In genomic region chr20:3696200-3696599, GRCh38 we compare ENCODE assay signal across 14 cellular contexts. TPM values are rescaled to one million over a fixed set of nuclear protein-coding genes. Genes with fewer than 3 reads are reported as not detected.
DNase-seq lines count a peak whose midpoint lies in the region; ATAC-seq and TF ChIP-seq lines count a peak whose summit lies in the region.
"Had no signal": no experiment of that assay in that cellular context is flagged by ENCODE, and none has a peak within 500 bp of the region (broad histone marks: within the 10 kb centered on the region; RNA-seq: fewer than 3 reads in every experiment).

No MANE protein-coding gene starts in this region.

- no peak for TF ChIP-seq EP300 in esophagus muscularis mucosa (IDR thresholded peaks at IDR 0.05)

- intact Hi-C loops in activated naive CD4-positive, alpha-beta T cell treated with anti-CD3 and anti-CD28 coated beads for 36 hours (cut with micrococcal nuclease) = no loop called here
- intact Hi-C loops in esophagus muscularis mucosa (cut with DNase I) = no loop called here

- CTCF ChIA-PET in activated naive CD4-positive, alpha-beta T cell treated with anti-CD3 and anti-CD28 coated beads for 36 hours (lab: Charles Lee) = interaction anchor here (0.6 to 1.7 kb wide), 9 partner anchors 8 to 166 kb away, joined by 3 to 8 read pairs (median 4); no protein-coding TSS in a partner anchor

- no peak overlapping the region for H3K27ac ChIP-seq in OCI-LY1 (ENCODE audit: low read depth, low read length, poor library complexity, severe bottlenecking)
- H3K27ac ChIP-seq in esophagus muscularis mucosa (replicated peaks in 1 of 4) = no peak overlapping the region
- H3K27ac ChIP-seq in thoracic aorta = no peak overlapping the region

- H3K9ac ChIP-seq in OCI-LY1 (ENCODE audit: low read length) = no peak overlapping the region

- no peak overlapping the region for H3K27ac Mint-ChIP-seq in activated naive CD4-positive, alpha-beta T cell treated with anti-CD3 and anti-CD28 coated beads for 36 hours
- H3K27ac Mint-ChIP-seq: activated naive CD4-positive, alpha-beta T cell treated with anti-CD3 and anti-CD28 coated beads, Interleukin-2, amount 50 U/mL, for 24 hours; CD4-positive, CD25-positive, alpha-beta regulatory T cell had no signal

- H3K4me1 ChIP-seq in OCI-LY1 (ENCODE audit: insufficient read depth, low read length, severe bottlenecking) (no peaks in the 10 kb centered on the region), esophagus muscularis mucosa (no peaks in the 10 kb centered on the region), thoracic aorta (ENCODE audit: control insufficient read depth in 1 of 2, low read depth in 2 of 2) (no peaks in the 10 kb centered on the region)

- no peaks in the 10 kb centered on the region for H3K27me3 Mint-ChIP-seq in activated naive CD4-positive, alpha-beta T cell treated with anti-CD3 and anti-CD28 coated beads for 36 hours (ENCODE audit: low read depth)
- H3K27me3 Mint-ChIP-seq: activated naive CD4-positive, alpha-beta T cell treated with anti-CD3 and anti-CD28 coated beads, Interleukin-2, amount 50 U/mL, for 24 hours had no signal

- ATAC-seq in thoracic aorta (ENCODE audit: insufficient number of reproducible peaks, low FRiP score, low read depth) (no peak), GM19035 (IDR thresholded peaks at IDR 0.05; ENCODE audit: unreplicated experiment) (no peak)
- ATAC-seq: activated CD4-positive, CD25-positive, alpha-beta regulatory T cell treated with anti-CD3 and anti-CD28 coated beads, Interleukin-2, amount 50 U/mL, for 24 hours had no signal

- TF ChIP-seq CTCF in OCI-LY1 (IDR thresholded peaks at IDR 0.05; ENCODE audit: low read length) = peak; percentile 46
- TF ChIP-seq CTCF in esophagus muscularis mucosa (IDR thresholded peaks at IDR 0.05) = peak in 2 of 3 experiments; percentile 15 to 26
- TF ChIP-seq CTCF in thoracic aorta (IDR thresholded peaks at IDR 0.05) = peak; percentile 34

- whole genome bisulfite sequencing in esophagus muscularis mucosa = 75% methylated on average over 1 of the region's 1 CpG

- H2AFZ ChIP-seq in OCI-LY1 (ENCODE audit: low read length) = no peak overlapping the region

- H3K9me3 ChIP-seq in OCI-LY1 (ENCODE audit: low read length) (0 out of 2 replicates have a peak, but pooled peaks cover 4% of the 10 kb centered on the region), esophagus muscularis mucosa (peaks cover 0 to 8% (median 3%) of the 10 kb centered on the region in 4 donors), thoracic aorta (no peaks in the 10 kb centered on the region)

- no peak overlapping the region for H3K4me3 Mint-ChIP-seq in activated naive CD4-positive, alpha-beta T cell treated with anti-CD3 and anti-CD28 coated beads for 36 hours
- H3K4me3 Mint-ChIP-seq: activated naive CD4-positive, alpha-beta T cell treated with anti-CD3 and anti-CD28 coated beads, Interleukin-2, amount 50 U/mL, for 24 hours; CD4-positive, CD25-positive, alpha-beta regulatory T cell had no signal

- H3K4me1 Mint-ChIP-seq in activated naive CD4-positive, alpha-beta T cell treated with anti-CD3 and anti-CD28 coated beads for 36 hours (ENCODE audit: low read depth) = no peaks in the 10 kb centered on the region
- H3K4me1 Mint-ChIP-seq: activated naive CD4-positive, alpha-beta T cell treated with anti-CD3 and anti-CD28 coated beads, Interleukin-2, amount 50 U/mL, for 24 hours; CD4-positive, CD25-positive, alpha-beta regulatory T cell had no signal

- no peaks in the 10 kb centered on the region for H3K9me2 ChIP-seq in OCI-LY1 (ENCODE audit: low read depth, low read length)

- H3K27me3 ChIP-seq in OCI-LY1 (ENCODE audit: insufficient read depth, low read length) = no peaks in the 10 kb centered on the region; the same call in 1 of the 2 replicates
- no peaks in the 10 kb centered on the region for H3K27me3 ChIP-seq in esophagus muscularis mucosa
- no peaks in the 10 kb centered on the region for H3K27me3 ChIP-seq in thoracic aorta (replicated peaks; ENCODE audit: insufficient read depth)

- no peak overlapping the region for H3K4me3 ChIP-seq in OCI-LY1 (ENCODE audit: low read depth, low read length, poor library complexity, severe bottlenecking)
- H3K4me3 ChIP-seq in esophagus muscularis mucosa = no peak overlapping the region
- H3K4me3 ChIP-seq in thoracic aorta = no peak overlapping the region

- no peaks in the 10 kb centered on the region for H3K79me2 ChIP-seq in OCI-LY1 (ENCODE audit: insufficient read depth, low read length)

- no peaks in the 10 kb centered on the region for H3F3A ChIP-seq in OCI-LY1 (ENCODE audit: insufficient read depth, low read length)

- H4K20me1 ChIP-seq in OCI-LY1 (ENCODE audit: insufficient read depth, low read length) = no peaks in the 10 kb centered on the region

- H3K9me3 Mint-ChIP-seq in activated naive CD4-positive, alpha-beta T cell treated with anti-CD3 and anti-CD28 coated beads for 36 hours = no peaks in the 10 kb centered on the region
- H3K9me3 Mint-ChIP-seq: activated naive CD4-positive, alpha-beta T cell treated with anti-CD3 and anti-CD28 coated beads, Interleukin-2, amount 50 U/mL, for 24 hours; CD4-positive, CD25-positive, alpha-beta regulatory T cell had no signal

- H3K4me2 ChIP-seq in OCI-LY1 (ENCODE audit: low read length) = no peak overlapping the region

- H3K36me3 Mint-ChIP-seq in activated naive CD4-positive, alpha-beta T cell treated with anti-CD3 and anti-CD28 coated beads for 36 hours (ENCODE audit: low read depth) = no peaks in the 10 kb centered on the region
- H3K36me3 Mint-ChIP-seq: activated naive CD4-positive, alpha-beta T cell treated with anti-CD3 and anti-CD28 coated beads, Interleukin-2, amount 50 U/mL, for 24 hours; CD4-positive, CD25-positive, alpha-beta regulatory T cell had no signal

- no peak for TF ChIP-seq POLR2A in esophagus muscularis mucosa (IDR thresholded peaks at IDR 0.05; ENCODE audit: low read depth)

- H3K36me3 ChIP-seq in OCI-LY1 (ENCODE audit: insufficient read depth, low read length) (no peaks in the 10 kb centered on the region), esophagus muscularis mucosa (no peaks in the 10 kb centered on the region), thoracic aorta (no peaks in the 10 kb centered on the region)

- DNase-seq in activated naive CD4-positive, alpha-beta T cell treated with anti-CD3 and anti-CD28 coated beads for 36 hours = peak; percentile 16
- DNase-seq in activated naive CD4-positive, alpha-beta T cell treated with Interleukin-2 at 50 U/mL for 16 hours = no peak
- DNase-seq in esophagus muscularis mucosa (ENCODE audit: extremely low spot score) = no peak
- DNase-seq in thoracic aorta (ENCODE audit: low spot score) = no peak
- DNase-seq in NCI-H748 treated with DMSO at 0.1 percent for 48 hours (lab: John Stamatoyannopoulos, UW) = no peak
- no peak for DNase-seq in activated T-cell treated with anti-CD3 and anti-CD28 coated beads for 4 hours
- DNase-seq: kidney glomerular epithelial cell, NCI-H1092 treated with DMSO at 0.1 percent for 48 hours had no signal

RNA-seq across cellular contexts. Expression of gene ADAM33, which starts 14.4 kb away (rescaled TPM):
- not detected for total RNA-seq in activated naive CD4-positive, alpha-beta T cell treated with anti-CD3 and anti-CD28 coated beads for 36 hours
- total RNA-seq in esophagus muscularis mucosa = 100 to 1,000 TPM in 1 of 4 donors, 10 to 100 TPM in 3; 45.4 to 144 (median 64.4) TPM
- total RNA-seq in thoracic aorta = 100 to 1,000 TPM; 113 to 177 TPM
- total RNA-seq: CD4-positive, CD25-positive, alpha-beta regulatory T cell had no signal

RNA-seq across cellular contexts. Expression of gene SIGLEC1, which starts 16.2 kb away (rescaled TPM):
- total RNA-seq in activated naive CD4-positive, alpha-beta T cell treated with anti-CD3 and anti-CD28 coated beads for 36 hours = under 1 TPM in 1 of 2 experiments, not detected in 1; 0.02 TPM
- total RNA-seq in esophagus muscularis mucosa (10 to 100 TPM; 13.1 to 18.7 (median 13.8) TPM), thoracic aorta (10 to 100 TPM; 12.2 to 45.5 TPM)
- total RNA-seq: CD4-positive, CD25-positive, alpha-beta regulatory T cell had no signal

RNA-seq across cellular contexts. Expression of gene GFRA4, which starts 33.0 kb away (rescaled TPM):
- not detected for total RNA-seq in activated naive CD4-positive, alpha-beta T cell treated with anti-CD3 and anti-CD28 coated beads for 36 hours
- total RNA-seq in esophagus muscularis mucosa (not detected), thoracic aorta (not detected)
- total RNA-seq: CD4-positive, CD25-positive, alpha-beta regulatory T cell; urinary bladder had no signal

RNA-seq across cellular contexts. Expression of gene HSPA12B, which starts 36.3 kb away (rescaled TPM):
- total RNA-seq in activated naive CD4-positive, alpha-beta T cell treated with anti-CD3 and anti-CD28 coated beads for 36 hours = not detected
- total RNA-seq in esophagus muscularis mucosa (10 to 100 TPM in 3 of 4 donors, 1 to 10 TPM in 1; 8.9 to 22.2 (median 16.4) TPM), thoracic aorta (1 to 10 TPM; 4.6 to 6.5 TPM)
- total RNA-seq: CD4-positive, CD25-positive, alpha-beta regulatory T cell had no signal

Comparison
In these comparisons a context has a peak if more than half of its experiments do, and no peak if none do; other contexts are left out.
1. RNA of gene ADAM33, which starts 14.4 kb away (total RNA-seq): 113 to 177 TPM in thoracic aorta and 45.4 to 144 TPM in esophagus muscularis mucosa; not detected in activated naive CD4-positive, alpha-beta T cell treated with anti-CD3 and anti-CD28 coated beads for 36 hours; every median in the first group is over 10 times any median in the second.
2. RNA of gene SIGLEC1, which starts 16.2 kb away (total RNA-seq): 12.2 to 45.5 TPM in thoracic aorta and 13.1 to 18.7 TPM in esophagus muscularis mucosa; 0.02 TPM in activated naive CD4-positive, alpha-beta T cell treated with anti-CD3 and anti-CD28 coated beads for 36 hours; every median in the first group is over 10 times any median in the second.
3. Peak in every context shown above with its lines, with median percentiles within 50 percentile points of each other: CTCF ChIP-seq.